In the genomic region with DNA sequence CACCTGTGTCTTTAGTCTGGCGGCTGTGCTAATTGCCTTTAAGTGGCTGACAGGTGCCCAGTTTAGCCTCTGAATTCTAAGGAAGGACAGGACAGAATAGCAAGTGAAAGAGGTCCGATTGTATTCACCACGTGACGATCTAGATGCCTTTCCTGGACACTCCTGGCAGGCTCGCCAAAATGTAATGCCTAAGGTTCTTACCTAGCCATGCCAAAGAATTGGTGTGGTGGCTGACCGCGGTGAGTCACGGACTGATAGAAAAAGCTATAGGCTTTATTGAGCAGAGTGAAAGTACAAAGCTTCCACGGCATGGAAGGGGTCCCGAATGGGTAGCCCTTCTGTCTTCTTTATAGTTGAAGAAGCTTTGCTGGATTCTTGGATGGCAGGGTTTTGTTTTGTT, we compare ENCODE assay signal across 23 cellular contexts. TPM values are rescaled to one million over a fixed set of nuclear protein-coding genes. Genes with fewer than 3 reads are reported as not detected.
DNase-seq lines count a peak whose midpoint lies in the region; TF ChIP-seq lines count a peak whose summit lies in the region.
"Had no signal": no experiment of that assay in that cellular context is flagged by ENCODE, and none has a peak within 500 bp of the region (broad histone marks: within the 10 kb centered on the region; RNA-seq: fewer than 3 reads in every experiment).

No MANE protein-coding gene starts in this region.

- CTCF ChIA-PET in Caco-2 (lab: Charles Lee) = interaction anchor here (0.9 kb wide), 1 partner anchor 608 kb away, joined by 3 read pairs; no protein-coding TSS in a partner anchor

- H3K9me3 ChIP-seq in endodermal cell (ENCODE audit: control insufficient read depth, low read length) (no peaks in the 10 kb centered on the region), Caco-2 (no peaks in the 10 kb centered on the region)
- H3K9me3 ChIP-seq: heart right ventricle, left ventricle myocardium inferior had no signal

- H3K4me1 Mint-ChIP-seq in endodermal cell (peaks cover 23% of the 10 kb centered on the region), Caco-2 (ENCODE audit: low read depth, unreplicated experiment) (no peaks in the 10 kb centered on the region)
- H3K4me1 Mint-ChIP-seq: activated B cell treated with CpG ODN at 0.5 μM for 24 hours; activated CD4-positive, alpha-beta memory T cell treated with anti-CD3 and anti-CD28 coated beads, Interleukin-2, amount 10 ng/mL, durations not matched to agents 7 days and 5 days; CD4-positive, alpha-beta memory T cell; immature natural killer cell; T-helper 17 cell had no signal

- H3K9ac ChIP-seq in endodermal cell (ENCODE audit: extremely low read depth, low read length, poor library complexity, severe bottlenecking) = no peak overlapping the region

- BruUV-seq in Caco-2 (replicated peaks; lab: Mats Ljungman, UMichigan) = no TSS peak

- no peak overlapping the region for H3K27ac ChIP-seq in endodermal cell (ENCODE audit: low read depth, low read length)
- H3K27ac ChIP-seq: heart right ventricle, left ventricle myocardium inferior had no signal

- H3K4me1 ChIP-seq in endodermal cell (ENCODE audit: control insufficient read depth, insufficient read depth, low read length) = peaks cover 6% of the 10 kb centered on the region
- H3K4me1 ChIP-seq in Caco-2 = no peaks in the 10 kb centered on the region
- H3K4me1 ChIP-seq: heart right ventricle, left ventricle myocardium inferior had no signal

- H3K36me3 ChIP-seq in endodermal cell (ENCODE audit: control insufficient read depth, insufficient read depth, low read length) (peaks cover 6% of the 10 kb centered on the region), Caco-2 (ENCODE audit: control insufficient read depth, insufficient read depth, low read length) (no peaks in the 10 kb centered on the region)
- H3K36me3 ChIP-seq: left ventricle myocardium inferior had no signal

- TF ChIP-seq CTCF in endodermal cell (conservative IDR thresholded peaks at IDR 0.05) = no peak
- TF ChIP-seq CTCF in Caco-2 (IDR thresholded peaks at IDR 0.05; ENCODE audit: insufficient read depth in 1 of 2, low read depth in 1 of 2, low read length in 1 of 2, severe bottlenecking in 1 of 2, unreplicated experiment in 1 of 2) = no peak

- H3K4me3 ChIP-seq in endodermal cell (ENCODE audit: low read length) = no peak overlapping the region
- H3K4me3 ChIP-seq in Caco-2 (ENCODE audit: low read depth, low read length) = no peak overlapping the region
- H3K4me3 ChIP-seq: heart right ventricle, left ventricle myocardium inferior had no signal

- 93 to 95% methylated on average over 10 of the region's 10 CpGs for WGBS in endodermal cell (ENCODE audit: insufficient coverage in 1 of 2, insufficient read length in 1 of 2), 2 experiments

- H3K36me3 Mint-ChIP-seq in endodermal cell (ENCODE audit: low read depth) = peaks cover 5% of the 10 kb centered on the region
- H3K36me3 Mint-ChIP-seq in Caco-2 (ENCODE audit: insufficient read depth, unreplicated experiment) = no peaks in the 10 kb centered on the region

- H3K27me3 ChIP-seq in endodermal cell (ENCODE audit: control insufficient read depth, insufficient read depth, low read length, poor library complexity, severe bottlenecking) (no peaks in the 10 kb centered on the region), Caco-2 (replicated peaks; ENCODE audit: control insufficient read depth, insufficient read depth, low read length) (no peaks in the 10 kb centered on the region; the same call in 1 of the 2 replicates)
- H3K27me3 ChIP-seq: heart right ventricle had no signal

- H3K27me3 Mint-ChIP-seq in endodermal cell (ENCODE audit: insufficient read depth) = no peaks in the 10 kb centered on the region
- no peaks in the 10 kb centered on the region for H3K27me3 Mint-ChIP-seq in Caco-2 (ENCODE audit: insufficient read depth, unreplicated experiment)
- H3K27me3 Mint-ChIP-seq: activated B cell treated with CpG ODN at 0.5 μM for 24 hours; activated T-cell treated with anti-CD3 and anti-CD28 coated beads, Interleukin-2, amount 50 U/mL, for 24 hours; CD4-positive, alpha-beta memory T cell had no signal

- H3K9me3 Mint-ChIP-seq in endodermal cell = no peaks in the 10 kb centered on the region
- H3K9me3 Mint-ChIP-seq in Caco-2 (ENCODE audit: unreplicated experiment) = no peaks in the 10 kb centered on the region
- H3K9me3 Mint-ChIP-seq: activated B cell treated with CpG ODN at 0.5 μM for 24 hours; activated CD4-positive, alpha-beta memory T cell treated with anti-CD3 and anti-CD28 coated beads, Interleukin-2, amount 10 ng/mL, durations not matched to agents 7 days and 5 days; activated naive CD4-positive, alpha-beta T cell treated with anti-CD3 and anti-CD28 coated beads for 36 hours; activated T-cell treated with anti-CD3 and anti-CD28 coated beads, Interleukin-2, amount 50 U/mL, for 24 hours; CD4-positive, alpha-beta memory T cell; HFFc6; immature natural killer cell had no signal

- no peak overlapping the region for H3K27ac Mint-ChIP-seq in endodermal cell
- no peak overlapping the region for H3K27ac Mint-ChIP-seq in Caco-2 (ENCODE audit: unreplicated experiment)
- H3K27ac Mint-ChIP-seq: activated B cell treated with CpG ODN at 0.5 μM for 24 hours; activated CD4-positive, alpha-beta memory T cell treated with anti-CD3 and anti-CD28 coated beads, Interleukin-2, amount 10 ng/mL, durations not matched to agents 7 days and 5 days; activated naive CD4-positive, alpha-beta T cell treated with anti-CD3 and anti-CD28 coated beads for 36 hours; activated T-cell treated with anti-CD3 and anti-CD28 coated beads, Interleukin-2, amount 50 U/mL, for 24 hours; HFFc6; immature natural killer cell; T-helper 17 cell had no signal

- DNase-seq in Daoy (ENCODE audit: low read depth) (peak; percentile 82), NCI-H146 (lab: John Stamatoyannopoulos, UW) (peak; percentile 54), RPMI7951 (ENCODE audit: low read depth) (peak; percentile 67), endodermal cell (peak; percentile 49), Caco-2 (no peak), NCI-H82 (lab: John Stamatoyannopoulos, UW) (no peak), iPS-NIHi11 (ENCODE audit: low spot score) (no peak)
- DNase-seq: activated B cell treated with CpG ODN at 0.5 μM for 24 hours; activated CD4-positive, alpha-beta memory T cell treated with anti-CD3 and anti-CD28 coated beads, Interleukin-2, amount 10 ng/mL, durations not matched to agents 7 days and 5 days; activated naive CD4-positive, alpha-beta T cell treated with anti-CD3 and anti-CD28 coated beads for 36 hours; activated T-cell treated with anti-CD3 and anti-CD28 coated beads, Interleukin-2, amount 50 U/mL, for 24 hours; anterior cingulate cortex; CD4-positive, alpha-beta memory T cell; heart right ventricle; HFFc6; immature natural killer cell; KBM-7; left ventricle myocardium inferior; NCI-H1048; NCI-H2171 treated with DMSO at 0.1 percent for 48 hours; right cardiac atrium; SIG-M5; T-helper 17 cell had no signal

- intact Hi-C loops in Caco-2 (cut with micrococcal nuclease; ENCODE audit: unreplicated experiment) = no loop called here

- POLR2A ChIA-PET in Caco-2 (lab: Charles Lee) = no interaction called here

- H3K4me3 Mint-ChIP-seq in endodermal cell = no peak overlapping the region
- no peak overlapping the region for H3K4me3 Mint-ChIP-seq in Caco-2 (ENCODE audit: unreplicated experiment)
- H3K4me3 Mint-ChIP-seq: activated B cell treated with CpG ODN at 0.5 μM for 24 hours; activated CD4-positive, alpha-beta memory T cell treated with anti-CD3 and anti-CD28 coated beads, Interleukin-2, amount 10 ng/mL, durations not matched to agents 7 days and 5 days; activated naive CD4-positive, alpha-beta T cell treated with anti-CD3 and anti-CD28 coated beads for 36 hours; activated T-cell treated with anti-CD3 and anti-CD28 coated beads, Interleukin-2, amount 50 U/mL, for 24 hours; CD4-positive, alpha-beta memory T cell; HFFc6; immature natural killer cell; T-helper 17 cell had no signal

RNA-seq across cellular contexts. Expression of a gene that starts 26.8 kb away (rescaled TPM):
- total RNA-seq in Daoy (2014; rRNA removed; shearing (Covaris generic)) = 6.7 and 7.1 TPM in 2 replicates
- 4.5 and 5.8 TPM in 2 replicates for total RNA-seq in RPMI7951 (2014; rRNA removed; shearing (Covaris generic))
- 10 to 100 TPM; 11.1 to 11.4 TPM for total RNA-seq in endodermal cell
- polyA plus RNA-seq in endodermal cell (2013, experiment 1 of 2) = 5.3 TPM
- 6.7 TPM for polyA plus RNA-seq in endodermal cell (2013, experiment 2 of 2)
- 8.3 and 9.0 TPM in 2 replicates for total RNA-seq in Caco-2 (2022)

Comparison
In these comparisons a context has a peak if more than half of its experiments do, and no peak if none do; other contexts are left out.
1. DNase-seq: peak in Daoy (single experiment), NCI-H146 (single experiment), RPMI7951 (single experiment) and endodermal cell (single experiment); none in Caco-2 (0 of 2), NCI-H82 (single experiment) and iPS-NIHi11 (single experiment).